Comparison of ENCODE assay signal across 10 cellular contexts in genomic region chr15:68638953-68639500, GRCh38.
DNase-seq lines count a peak whose midpoint lies in the region; ATAC-seq and TF ChIP-seq lines count a peak whose summit lies in the region.
"Had no signal": no experiment of that assay in that cellular context is flagged by ENCODE, and none has a peak within 500 bp of the region (broad histone marks: within the 10 kb centered on the region; RNA-seq: fewer than 3 reads in every experiment).

No MANE protein-coding gene starts in this region.

- no peaks in the 10 kb centered on the region for H3K27me3 ChIP-seq in vagina

- ATAC-seq in mucosa of descending colon (peak; percentile 11), GM19463 (IDR thresholded peaks at IDR 0.05; ENCODE audit: unreplicated experiment) (no peak)
- ATAC-seq: Panc1; stimulated activated naive B cell treated with anti-CD40 and anti-IgM and Interleukin-4, amounts not matched to agents 10 μg/mL and 1 μg/mL and 100 μg/mL, for 72 hours had no signal

- H3K9me3 ChIP-seq in mucosa of descending colon (no peaks in the 10 kb centered on the region), vagina (no peaks in the 10 kb centered on the region)

- H3K4me1 ChIP-seq in mucosa of descending colon (ENCODE audit: low read depth) (no peaks in the 10 kb centered on the region), vagina (peaks cover 69% of the 10 kb centered on the region)

- peak; percentile 69 for DNase-seq in LHCN-M2 (ENCODE audit: low read depth)
- DNase-seq in coronary artery (ENCODE audit: low spot score) = no peak
- DNase-seq in mucosa of descending colon = no peak
- no peak for DNase-seq in vagina (ENCODE audit: extremely low spot score in 2 of 2)
- DNase-seq in activated CD4-positive, alpha-beta T cell treated with anti-CD3 and anti-CD28 coated beads, Interleukin-2, amount 50 U/mL, for 4 hours = no peak
- DNase-seq in KBM-7 = no peak
- DNase-seq: DMS79; stimulated activated naive B cell treated with anti-CD40 and anti-IgM and Interleukin-4, amounts not matched to agents 10 μg/mL and 1 μg/mL and 100 μg/mL, for 72 hours had no signal

- TF ChIP-seq CTCF in coronary artery (IDR thresholded peaks at IDR 0.05) = no peak
- no peak for TF ChIP-seq CTCF in mucosa of descending colon (IDR thresholded peaks at IDR 0.05)
- no peak for TF ChIP-seq CTCF in vagina (IDR thresholded peaks at IDR 0.05)

- H3K4me3 ChIP-seq in coronary artery (no peak overlapping the region), mucosa of descending colon (no peak overlapping the region), vagina (no peak overlapping the region)

- no peak for TF ChIP-seq POLR2A in vagina (IDR thresholded peaks at IDR 0.05)

- in situ Hi-C loops in KBM-7 (cut with MboI; ENCODE audit: low pct_unique_long_range_greater_than_20kb, low sequenced_read_pairs) = no loop called here

- intact Hi-C loops in mucosa of descending colon (cut with DNase I, micrococcal nuclease) = no loop called here
- intact Hi-C loops in vagina (cut with DNase I) = loop anchor here (5.0 kb wide), 1 partner anchor 57 kb away; no protein-coding TSS in a partner anchor

- peak overlapping the region; percentile 35 to 76 for H3K27ac ChIP-seq in coronary artery
- peak overlapping the region; percentile 59 for H3K27ac ChIP-seq in vagina

- H3K36me3 ChIP-seq in mucosa of descending colon (ENCODE audit: low read depth) (no peaks in the 10 kb centered on the region), vagina (no peaks in the 10 kb centered on the region)
